15 cellular contexts compared by ENCODE assay signal in the genomic region with DNA sequence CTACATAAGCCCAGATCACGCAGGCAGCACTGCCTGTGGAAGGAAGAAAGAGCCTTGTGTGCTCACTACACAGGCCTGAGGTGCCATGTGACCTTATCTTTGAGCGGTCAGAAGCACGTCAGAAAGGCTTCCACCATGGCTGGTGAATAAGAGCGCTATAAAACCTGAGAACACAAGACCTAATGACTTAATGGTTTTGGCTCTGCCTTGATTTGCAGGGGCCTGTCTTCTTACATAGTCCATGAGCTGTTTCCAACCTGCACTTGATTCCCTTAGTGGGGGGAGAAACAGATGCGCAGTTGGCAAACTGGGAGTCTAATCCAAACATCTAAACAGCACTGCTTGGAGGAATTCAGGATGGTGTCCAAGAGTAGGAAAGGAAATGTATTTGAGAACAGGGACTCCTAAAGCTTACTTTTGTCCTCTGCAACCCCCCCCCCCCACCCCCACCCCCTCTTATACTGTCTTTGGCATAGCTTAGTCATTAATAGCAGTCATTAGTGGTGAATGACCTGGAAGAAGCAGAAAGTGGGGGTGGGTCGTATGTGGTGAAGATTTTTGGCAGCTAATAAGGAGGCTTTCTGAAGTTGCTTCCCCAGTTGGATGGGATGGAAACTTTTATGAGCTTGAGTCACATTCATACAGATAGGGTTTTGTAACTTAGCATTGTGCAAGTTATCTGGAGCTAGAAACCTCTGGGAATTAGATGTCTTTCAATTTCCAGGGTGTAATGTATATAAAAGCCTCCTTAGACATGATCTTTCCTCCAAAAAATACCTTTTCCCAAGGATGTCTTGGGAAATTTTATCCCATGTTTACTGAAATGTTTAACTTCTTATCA.
DNase-seq lines count a peak whose midpoint lies in the region; ATAC-seq and TF ChIP-seq lines count a peak whose summit lies in the region.
"Had no signal": no experiment of that assay in that cellular context is flagged by ENCODE, and none has a peak within 500 bp of the region (broad histone marks: within the 10 kb centered on the region; RNA-seq: fewer than 3 reads in every experiment).

No MANE protein-coding gene starts in this region.

- H2AFZ ChIP-seq in ACC112 (ENCODE audit: low read length, unreplicated experiment), result peak overlapping the region; percentile 9

- H3K36me3 Mint-ChIP-seq in T-cell, result no peaks in the 10 kb centered on the region

- H3K27me3 Mint-ChIP-seq in T-cell, result peaks cover 0 to 5% of the 10 kb centered on the region in 2 donors

- intact Hi-C loops in mucosa of descending colon (cut with DNase I, micrococcal nuclease), result no loop called here

- ATAC-seq in mucosa of descending colon (peak; percentile 45), GM18870 (IDR thresholded peaks at IDR 0.05; ENCODE audit: unreplicated experiment) (no peak), T-cell (replicated peaks in 1 of 4) (no peak)
- ATAC-seq: GM12878 had no signal

- H3K27me3 ChIP-seq in ACC112 (ENCODE audit: insufficient read depth, low read length), result no peaks in the 10 kb centered on the region
- H3K27me3 ChIP-seq: BE2C, thyroid gland had no signal

- H3K36me3 ChIP-seq in ACC112 (ENCODE audit: insufficient read depth, low read length) (no peaks in the 10 kb centered on the region), mucosa of descending colon (ENCODE audit: low read depth) (no peaks in the 10 kb centered on the region)
- H3K36me3 ChIP-seq: BE2C, thyroid gland had no signal

- no peaks in the 10 kb centered on the region for H3K79me2 ChIP-seq in ACC112 (ENCODE audit: control insufficient read depth, insufficient read depth, low read length, unreplicated experiment)

- POLR2A ChIA-PET in T-cell (lab: Charles Lee), result no interaction called here

- H3K4me1 Mint-ChIP-seq in T-cell, result no peaks in the 10 kb centered on the region

- DNase-seq in HT1080 (ENCODE audit: low read depth) (peak; percentile 46), dedifferentiated amniotic fluid mesenchymal stem cell (ENCODE audit: extremely low spot score) (peak; percentile 45), mucosa of descending colon (peak in 1 of 3 donors; percentile 24), DMS79 (lab: John Stamatoyannopoulos, UW) (no peak), T-cell (no peak)
- DNase-seq in activated CD8-positive, alpha-beta memory T cell treated with anti-CD3 and anti-CD28 coated beads, Interleukin-2, amount 50 U/mL, for 4 hours, result no peak
- DNase-seq: BE2C; central memory CD4-positive, alpha-beta T cell; head of caudate nucleus; NCI-H748 treated with DMSO at 0.1 percent for 48 hours; T-helper 2 cell; thyroid gland had no signal

- no peak overlapping the region for H3K4me3 Mint-ChIP-seq in T-cell

- CTCF ChIA-PET in T-cell (lab: Charles Lee), result interaction anchor here in 1 of 2 donors (0.7 kb wide), 1 partner anchor 65 kb away, joined by 3 read pairs; no protein-coding TSS in a partner anchor

- H3K27ac Mint-ChIP-seq in T-cell, result no peak overlapping the region

- H3K9me3 ChIP-seq in mucosa of descending colon, result no peaks in the 10 kb centered on the region
- H3K9me3 ChIP-seq: BE2C, thyroid gland had no signal

- peak overlapping the region; percentile 85 for H3K27ac ChIP-seq in ACC112 (ENCODE audit: low read depth, low read length)
- H3K27ac ChIP-seq: thyroid gland had no signal

- H3K9me3 Mint-ChIP-seq in T-cell, result peaks cover 5 to 11% (median 9%) of the 10 kb centered on the region in 3 donors

- peaks cover 22% of the 10 kb centered on the region for H3K4me1 ChIP-seq in ACC112 (ENCODE audit: control insufficient read depth, insufficient read depth, low read length, unreplicated experiment)
- no peaks in the 10 kb centered on the region for H3K4me1 ChIP-seq in mucosa of descending colon (ENCODE audit: low read depth)
- H3K4me1 ChIP-seq: BE2C, thyroid gland had no signal

- no peak for TF ChIP-seq CTCF in mucosa of descending colon (IDR thresholded peaks at IDR 0.05)

- no peak overlapping the region for H3K4me3 ChIP-seq in ACC112 (ENCODE audit: low read depth, low read length)
- no peak overlapping the region for H3K4me3 ChIP-seq in mucosa of descending colon
- H3K4me3 ChIP-seq: GM12878, thyroid gland had no signal

Comparison
In these comparisons a context has a peak if more than half of its experiments do, and no peak if none do; other contexts are left out.
1. DNase-seq: peak in HT1080 (single experiment) and dedifferentiated amniotic fluid mesenchymal stem cell (single experiment); none in activated CD8-positive, alpha-beta memory T cell treated with anti-CD3 and anti-CD28 coated beads, Interleukin-2, amount 50 U/mL, for 4 hours (single experiment), DMS79 (single experiment) and T-cell (0 of 34).